In genomic region chr19:58497634-58498170, GRCh38 we compare ENCODE assay signal across 14 cellular contexts. TPM values are rescaled to one million over a fixed set of nuclear protein-coding genes. Genes with fewer than 3 reads are reported as not detected.
A peak's percentile ranks its signal among the peaks of the same experiment; 100 is the strongest.
DNase-seq lines count a peak whose midpoint lies in the region; ATAC-seq, FAIRE-seq and TF ChIP-seq lines count a peak whose summit lies in the region.
"Had no signal": no experiment of that assay in that cellular context is flagged by ENCODE, and none has a peak within 500 bp of the region (broad histone marks: within the 10 kb centered on the region; RNA-seq: fewer than 3 reads in every experiment).

No MANE protein-coding gene starts in this region.

- H3F3A ChIP-seq in PC-3 (ENCODE audit: low read length, unreplicated experiment) = no peaks in the 10 kb centered on the region

- TF ChIP-seq EP300 in A549 (IDR thresholded peaks at IDR 0.05) = no peak
- no peak for TF ChIP-seq EP300 in suprapubic skin (IDR thresholded peaks at IDR 0.05)

- no peaks in the 10 kb centered on the region for H3K9me2 ChIP-seq in PC-3 (replicated peaks; ENCODE audit: low read length)

- TF ChIP-seq CTCF in A549 (IDR thresholded peaks at IDR 0.05) (no peak), PC-3 (conservative IDR thresholded peaks at IDR 0.05; ENCODE audit: low read depth, low read length) (no peak), endodermal cell (conservative IDR thresholded peaks at IDR 0.05) (no peak), body of pancreas (IDR thresholded peaks at IDR 0.05) (no peak), suprapubic skin (IDR thresholded peaks at IDR 0.05) (no peak)

- ATAC-seq in A549 (no peak), PC-3 (no peak), body of pancreas (no peak)

- TF ChIP-seq POLR2A in A549 (IDR thresholded peaks at IDR 0.05; ENCODE audit: low read length) = no peak
- no peak for TF ChIP-seq POLR2A in body of pancreas (IDR thresholded peaks at IDR 0.05)
- TF ChIP-seq POLR2A in suprapubic skin (IDR thresholded peaks at IDR 0.05) = no peak

- no peak for TF ChIP-seq RAD21 in A549 (conservative IDR thresholded peaks at IDR 0.05 in 1 of 2, IDR thresholded peaks at IDR 0.05 in 1 of 2)

- peak overlapping the region; percentile 98; the same call in 1 of the 3 replicates for H3K4me2 ChIP-seq in A549
- peak overlapping the region; percentile 85 for H3K4me2 ChIP-seq in PC-3 (ENCODE audit: low read length)

- peaks cover 0 to 16% (median 4%) of the 10 kb centered on the region in 8 donors for H3K9me3 Mint-ChIP-seq in CD4-positive, alpha-beta memory T cell
- H3K9me3 Mint-ChIP-seq in endodermal cell = peaks cover 1% of the 10 kb centered on the region

- peaks cover 14 to 25% (median 17%) of the 10 kb centered on the region in 4 donors for H3K4me1 Mint-ChIP-seq in CD4-positive, alpha-beta memory T cell
- H3K4me1 Mint-ChIP-seq in endodermal cell = peaks cover 9% of the 10 kb centered on the region

- H3K27ac ChIP-seq in A549 (no peak overlapping the region), PC-3 (ENCODE audit: low read length) (no peak overlapping the region), endodermal cell (ENCODE audit: low read depth, low read length) (no peak overlapping the region), body of pancreas (no peak overlapping the region), suprapubic skin (no peak overlapping the region)
- no peak overlapping the region for H3K27ac ChIP-seq in CD4-positive, alpha-beta memory T cell (ENCODE audit: low read depth, low read length)
- H3K27ac ChIP-seq: adrenal gland, SJSA1 had no signal

- intact Hi-C loops in CD4-positive, alpha-beta memory T cell (cut with micrococcal nuclease) = no loop called here
- intact Hi-C loops in PC-3 (cut with micrococcal nuclease) = no loop called here
- intact Hi-C loops in body of pancreas (cut with DNase I) = no loop called here

- H3K36me3 Mint-ChIP-seq in CD4-positive, alpha-beta memory T cell = no peaks in the 10 kb centered on the region
- no peaks in the 10 kb centered on the region for H3K36me3 Mint-ChIP-seq in endodermal cell (ENCODE audit: low read depth)

- H3K36me3 ChIP-seq in CD4-positive, alpha-beta memory T cell (ENCODE audit: insufficient read depth, low read length) = no peaks in the 10 kb centered on the region
- H3K36me3 ChIP-seq in PC-3 (ENCODE audit: low read depth, low read length) = no peaks in the 10 kb centered on the region
- H3K36me3 ChIP-seq in endodermal cell (ENCODE audit: control insufficient read depth, insufficient read depth, low read length) = no peaks in the 10 kb centered on the region
- H3K36me3 ChIP-seq in body of pancreas (replicated peaks in 1 of 2; ENCODE audit: insufficient read depth in 1 of 2, low read depth in 2 of 2) = no peaks in the 10 kb centered on the region
- no peaks in the 10 kb centered on the region for H3K36me3 ChIP-seq in suprapubic skin
- H3K36me3 ChIP-seq: adrenal gland, SJSA1 had no signal

- no peak for FAIRE-seq in A549 (lab: Jason Lieb, UNC)

- no TSS peak for BruUV-seq in PC-3 (replicated peaks; lab: Mats Ljungman, UMichigan)

- DNase-seq in A549 (ENCODE audit: low read depth in 1 of 2, low spot score in 1 of 2) (no peak), PC-3 (no peak), endodermal cell (no peak), NCI-H345 treated with DMSO at 0.1 percent for 48 hours (lab: John Stamatoyannopoulos, UW; ENCODE audit: unreplicated experiment) (no peak), body of pancreas (no peak), suprapubic skin (ENCODE audit: low spot score in 2 of 2) (no peak), HEK293T (ENCODE audit: extremely low spot score) (no peak)
- no peak for DNase-seq in CD4-positive, alpha-beta memory T cell
- DNase-seq: NCI-H1436; NCI-H524 treated with DMSO at 0.1 percent for 48 hours; stimulated activated CD4-positive, alpha-beta T cell treated with anti-CD3 and anti-CD28 coated beads, Interleukin-4, amount 100 ng/mL, for 24 hours had no signal

- POLR2A ChIA-PET in A549 (lab: Yijun Ruan, JAX) = no interaction called here
- POLR2A ChIA-PET in CD4-positive, alpha-beta memory T cell (lab: Charles Lee; ENCODE audit: partially characterized antibody) = interaction anchor here (1.2 kb wide), 2 partner anchors 21 to 22 kb away, joined by 4 read pairs; partner anchors contain the start of gene ZBTB45
- POLR2A ChIA-PET in PC-3 (lab: Charles Lee; ENCODE audit: unreplicated experiment) = no interaction called here
- POLR2A ChIA-PET in HEK293T (lab: Yijun Ruan, JAX) = no interaction called here

- peak overlapping the region in 5 of 8 donors; percentile 20 to 93 (median 31) for H3K4me3 Mint-ChIP-seq in CD4-positive, alpha-beta memory T cell
- H3K4me3 Mint-ChIP-seq in endodermal cell = peak overlapping the region; percentile 71
- H3K4me3 Mint-ChIP-seq: dendritic cell treated with granulocyte-macrophage colony-stimulating factor and Interleukin-4, amounts not matched to agents 40 ng/mL and 50 ng/mL, for 4 days had no signal

- H3K79me2 ChIP-seq in PC-3 (ENCODE audit: low read length) = peaks cover 36% of the 10 kb centered on the region

- H3K4me3 ChIP-seq in A549 (no peak overlapping the region), PC-3 (ENCODE audit: low read length) (peak overlapping the region; percentile 69), endodermal cell (ENCODE audit: low read length) (no peak overlapping the region), body of pancreas (no peak overlapping the region), suprapubic skin (no peak overlapping the region)
- no peak overlapping the region for H3K4me3 ChIP-seq in CD4-positive, alpha-beta memory T cell (ENCODE audit: low read length in 2 of 2)
- H3K4me3 ChIP-seq: adrenal gland, SJSA1 had no signal

- no peaks in the 10 kb centered on the region for H3K9me3 ChIP-seq in A549
- H3K9me3 ChIP-seq in CD4-positive, alpha-beta memory T cell (ENCODE audit: control insufficient read depth in 1 of 2, low read length in 2 of 2) = no peaks in the 10 kb centered on the region
- no peaks in the 10 kb centered on the region for H3K9me3 ChIP-seq in PC-3 (ENCODE audit: low read length)
- no peaks in the 10 kb centered on the region for H3K9me3 ChIP-seq in endodermal cell (ENCODE audit: control insufficient read depth, low read length)
- H3K9me3 ChIP-seq in body of pancreas = no peaks in the 10 kb centered on the region
- no peaks in the 10 kb centered on the region for H3K9me3 ChIP-seq in suprapubic skin
- H3K9me3 ChIP-seq: adrenal gland had no signal

- CTCF ChIA-PET in A549 (lab: Yijun Ruan, JAX) = interaction anchor here (0.9 kb wide), 1 partner anchor 22 kb away, joined by 4 read pairs; the partner anchor contains the start of gene ZBTB45
- CTCF ChIA-PET in CD4-positive, alpha-beta memory T cell (lab: Charles Lee; ENCODE audit: partially characterized antibody) = interaction anchor here (2.7 kb wide), 1 partner anchor 16 kb away, joined by 9 read pairs; no protein-coding TSS in a partner anchor
- CTCF ChIA-PET in PC-3 (lab: Charles Lee) = no interaction called here
- CTCF ChIA-PET in HEK293T (lab: Yijun Ruan, JAX) = no interaction called here

- no peaks in the 10 kb centered on the region for H3K27me3 Mint-ChIP-seq in CD4-positive, alpha-beta memory T cell
- H3K27me3 Mint-ChIP-seq in endodermal cell (ENCODE audit: insufficient read depth) = peaks cover 11% of the 10 kb centered on the region

- peak overlapping the region in 1 of 7 donors; percentile 36 for H3K27ac Mint-ChIP-seq in CD4-positive, alpha-beta memory T cell
- H3K27ac Mint-ChIP-seq in endodermal cell = no peak overlapping the region
- H3K27ac Mint-ChIP-seq: dendritic cell treated with granulocyte-macrophage colony-stimulating factor and Interleukin-4, amounts not matched to agents 40 ng/mL and 50 ng/mL, for 4 days had no signal

- H3K9ac ChIP-seq in PC-3 (ENCODE audit: low read length) = no peak overlapping the region
- H3K9ac ChIP-seq in endodermal cell (ENCODE audit: extremely low read depth, low read length, poor library complexity, severe bottlenecking) = no peak overlapping the region

- no peaks in the 10 kb centered on the region for H4K20me1 ChIP-seq in PC-3 (ENCODE audit: low read length)

- WGBS in A549 (ENCODE audit: missing lambda C conversion rate) = 94% methylated on average over 8 of the region's 8 CpGs
- 73 to 93% methylated on average over 2 to 8 of the region's 8 CpGs for WGBS in endodermal cell (ENCODE audit: insufficient coverage in 1 of 2, insufficient read length in 1 of 2), 2 experiments
- WGBS in body of pancreas, 2 donors = 91 to 97% methylated on average over 4 to 8 of the region's 8 CpGs
- 79% methylated on average over 7 of the region's 8 CpGs for WGBS in suprapubic skin

- no peak overlapping the region for H2AFZ ChIP-seq in PC-3 (ENCODE audit: low read length)

- H3K4me1 ChIP-seq in A549 = peaks cover 13% of the 10 kb centered on the region; the same call in 2 of the 3 replicates
- peaks cover 16% of the 10 kb centered on the region for H3K4me1 ChIP-seq in CD4-positive, alpha-beta memory T cell (ENCODE audit: insufficient read depth, low read length)
- peaks cover 21% of the 10 kb centered on the region for H3K4me1 ChIP-seq in PC-3 (ENCODE audit: insufficient read depth, low read length)
- no peaks in the 10 kb centered on the region for H3K4me1 ChIP-seq in endodermal cell (ENCODE audit: control insufficient read depth, insufficient read depth, low read length)
- peaks cover 25% of the 10 kb centered on the region for H3K4me1 ChIP-seq in body of pancreas
- H3K4me1 ChIP-seq in suprapubic skin = peaks cover 22% of the 10 kb centered on the region

- no peaks in the 10 kb centered on the region for H3K27me3 ChIP-seq in CD4-positive, alpha-beta memory T cell (ENCODE audit: insufficient read depth, low read length)
- H3K27me3 ChIP-seq in PC-3 (ENCODE audit: low read length) = no peaks in the 10 kb centered on the region
- no peaks in the 10 kb centered on the region for H3K27me3 ChIP-seq in endodermal cell (ENCODE audit: control insufficient read depth, insufficient read depth, low read length, poor library complexity, severe bottlenecking)
- H3K27me3 ChIP-seq in body of pancreas = no peaks in the 10 kb centered on the region
- no peaks in the 10 kb centered on the region for H3K27me3 ChIP-seq in suprapubic skin
- H3K27me3 ChIP-seq: adrenal gland, SJSA1 had no signal

RNA-seq across cellular contexts. Expression of gene SLC27A5, which starts 14.1 kb away (rescaled TPM):
- polyA plus RNA-seq in A549 (2011; rRNA removed) (30.2 and 36.7 TPM in 2 replicates), A549 (2017; fragmentation: RNase III; extraction: RNeasy Plus Mini Kit Qiagen cat#74134 plus additional on column Dnase treatment) (36.7 to 40.4 TPM (median 37.8 TPM) in 3 replicates)
- 73.3 and 84.5 TPM in 2 replicates for polyA plus RNA-seq in A549 (2012; cell fraction: cytosol; rRNA removed)
- 45.0 and 48.2 TPM in 2 replicates for polyA plus RNA-seq in A549 (2012; cell fraction: nucleus; rRNA removed)
- 18.7 and 27.9 TPM in 2 replicates for polyA minus RNA-seq in A549 (2011; rRNA and poly(A)+ RNA removed)
- total RNA-seq in CD4-positive, alpha-beta memory T cell = 10 to 100 TPM; 10.5 to 12.2 TPM
- polyA plus RNA-seq in CD4-positive, alpha-beta memory T cell = 10 to 100 TPM; 16.1 to 23.6 TPM
- total RNA-seq in PC-3 (2014; rRNA removed) (56.2 and 56.8 TPM in 2 replicates), endodermal cell (10 to 100 TPM; 13.6 to 15.3 TPM), body of pancreas (1 to 10 TPM; 5.4 to 9.9 TPM), suprapubic skin (10 to 100 TPM in 2 of 4 donors, 1 to 10 TPM in 2; 2.1 to 19.1 (median 10.7) TPM)
- 11.6 TPM for polyA plus RNA-seq in endodermal cell (2013, experiment 1 of 2)
- 9.0 TPM for polyA plus RNA-seq in endodermal cell (2013, experiment 2 of 2)

RNA-seq across cellular contexts. Expression of gene ZNF446, which starts 21.6 kb away (rescaled TPM):
- polyA plus RNA-seq in A549 (2011; rRNA removed) (6.2 and 7.4 TPM in 2 replicates), A549 (2017; fragmentation: RNase III; extraction: RNeasy Plus Mini Kit Qiagen cat#74134 plus additional on column Dnase treatment) (9.9 to 12.5 TPM (median 11.0 TPM) in 3 replicates)
- 10.7 and 14.7 TPM in 2 replicates for polyA plus RNA-seq in A549 (2012; cell fraction: cytosol; rRNA removed)
- 32.2 and 37.8 TPM in 2 replicates for polyA plus RNA-seq in A549 (2012; cell fraction: nucleus; rRNA removed)
- 9.3 and 9.9 TPM in 2 replicates for polyA minus RNA-seq in A549 (2011; rRNA and poly(A)+ RNA removed)
- total RNA-seq in CD4-positive, alpha-beta memory T cell = 10 to 100 TPM; 16.4 to 19.5 TPM
- polyA plus RNA-seq in CD4-positive, alpha-beta memory T cell = 1 to 10 TPM; 1.4 to 5.5 TPM
- total RNA-seq in PC-3 (2014; rRNA removed) (8.9 and 13.4 TPM in 2 replicates), endodermal cell (10 to 100 TPM; 10.4 to 10.7 TPM), body of pancreas (10 to 100 TPM in 1 of 2 donors, 1 to 10 TPM in 1; 8.2 to 10.4 TPM), suprapubic skin (10 to 100 TPM; 19.8 to 38.8 (median 24.0) TPM)
- polyA plus RNA-seq in endodermal cell (2013, experiment 1 of 2) = 11.6 TPM
- 9.4 TPM for polyA plus RNA-seq in endodermal cell (2013, experiment 2 of 2)

RNA-seq across cellular contexts. Expression of gene ZBTB45, which starts 21.9 kb away (rescaled TPM):
- polyA plus RNA-seq in A549 (2011; rRNA removed) = 6.2 and 6.4 TPM in 2 replicates
- polyA plus RNA-seq in A549 (2012; cell fraction: cytosol; rRNA removed) = 14.2 and 19.4 TPM in 2 replicates
- 28.8 and 41.9 TPM in 2 replicates for polyA plus RNA-seq in A549 (2012; cell fraction: nucleus; rRNA removed)
- polyA plus RNA-seq in A549 (2017; fragmentation: RNase III; extraction: RNeasy Plus Mini Kit Qiagen cat#74134 plus additional on column Dnase treatment) = 11.8 to 14.3 TPM (median 13.4 TPM) in 3 replicates
- polyA minus RNA-seq in A549 (2011; rRNA and poly(A)+ RNA removed) = 4.7 and 7.5 TPM in 2 replicates
- total RNA-seq in CD4-positive, alpha-beta memory T cell = 10 to 100 TPM; 19.8 TPM
- polyA plus RNA-seq in CD4-positive, alpha-beta memory T cell = 1 to 10 TPM; 1.9 to 6.2 TPM
- 14.0 and 19.1 TPM in 2 replicates for total RNA-seq in PC-3 (2014; rRNA removed)
- 10 to 100 TPM; 19.0 to 19.4 TPM for total RNA-seq in endodermal cell
- 19.3 TPM for polyA plus RNA-seq in endodermal cell (2013, experiment 1 of 2)
- 18.3 TPM for polyA plus RNA-seq in endodermal cell (2013, experiment 2 of 2)
- 10 to 100 TPM in 1 of 2 donors, 1 to 10 TPM in 1; 9.9 to 12.9 TPM for total RNA-seq in body of pancreas
- 10 to 100 TPM in 3 of 4 donors, 1 to 10 TPM in 1; 6.7 to 20.7 (median 15.8) TPM for total RNA-seq in suprapubic skin

RNA-seq across cellular contexts. Expression of gene ZNF324, which starts 30.8 kb away (rescaled TPM):
- polyA plus RNA-seq in A549 (2011; rRNA removed) (3.0 and 3.1 TPM in 2 replicates), A549 (2017; fragmentation: RNase III; extraction: RNeasy Plus Mini Kit Qiagen cat#74134 plus additional on column Dnase treatment) (6.4 to 6.9 TPM (median 6.9 TPM) in 3 replicates)
- 3.6 and 5.1 TPM in 2 replicates for polyA plus RNA-seq in A549 (2012; cell fraction: cytosol; rRNA removed)
- 6.9 and 10.0 TPM in 2 replicates for polyA plus RNA-seq in A549 (2012; cell fraction: nucleus; rRNA removed)
- polyA minus RNA-seq in A549 (2011; rRNA and poly(A)+ RNA removed) = 8.1 and 9.8 TPM in 2 replicates
- 10 to 100 TPM; 27.6 TPM for total RNA-seq in CD4-positive, alpha-beta memory T cell
- 10 to 100 TPM in 1 of 2 donors, 1 to 10 TPM in 1; 5.6 to 17.0 TPM for polyA plus RNA-seq in CD4-positive, alpha-beta memory T cell
- total RNA-seq in PC-3 (2014; rRNA removed) (14.8 and 15.9 TPM in 2 replicates), endodermal cell (1 to 10 TPM; 7.0 to 8.7 TPM), body of pancreas (10 to 100 TPM in 1 of 2 donors, 1 to 10 TPM in 1; 9.9 to 13.2 TPM), suprapubic skin (10 to 100 TPM; 20.3 to 41.5 (median 25.6) TPM)
- polyA plus RNA-seq in endodermal cell (2013, experiment 1 of 2) = 5.2 TPM
- 5.5 TPM for polyA plus RNA-seq in endodermal cell (2013, experiment 2 of 2)

RNA-seq across cellular contexts. Expression of gene TRIM28, which starts 46.2 kb away (rescaled TPM):
- polyA plus RNA-seq in A549 (2011; rRNA removed) = 576 and 735 TPM in 2 replicates
- 1,530 and 1,851 TPM in 2 replicates for polyA plus RNA-seq in A549 (2012; cell fraction: cytosol; rRNA removed)
- polyA plus RNA-seq in A549 (2012; cell fraction: nucleus; rRNA removed) = 2,680 and 4,180 TPM in 2 replicates
- 656 to 743 TPM (median 666 TPM) in 3 replicates for polyA plus RNA-seq in A549 (2017; fragmentation: RNase III; extraction: RNeasy Plus Mini Kit Qiagen cat#74134 plus additional on column Dnase treatment)
- 1,927 and 2,378 TPM in 2 replicates for polyA minus RNA-seq in A549 (2011; rRNA and poly(A)+ RNA removed)
- total RNA-seq in CD4-positive, alpha-beta memory T cell = 100 to 1,000 TPM; 342 to 348 TPM
- 10 to 100 TPM; 19.4 to 70.9 TPM for polyA plus RNA-seq in CD4-positive, alpha-beta memory T cell
- total RNA-seq in PC-3 (2014; rRNA removed) = 1,169 and 1,653 TPM in 2 replicates
- total RNA-seq in endodermal cell = 100 to 1,000 TPM; 809 to 859 TPM
- polyA plus RNA-seq in endodermal cell (2013, experiment 1 of 2) = 758 TPM
- polyA plus RNA-seq in endodermal cell (2013, experiment 2 of 2) = 628 TPM
- 100 to 1,000 TPM; 244 to 273 TPM for total RNA-seq in body of pancreas
- 100 to 1,000 TPM; 334 to 395 (median 360) TPM for total RNA-seq in suprapubic skin

Comparison
In these comparisons a context has a peak if more than half of its experiments do, and no peak if none do; other contexts are left out.
1. CTCF ChIA-PET loops: an anchor here in A549 (0.9 kb wide) and CD4-positive, alpha-beta memory T cell (2.7 kb wide); none called in PC-3 and HEK293T.